12 cellular contexts compared by ENCODE assay signal in genomic region chr1:32224285-32224684, GRCh38. TPM values are rescaled to one million over a fixed set of nuclear protein-coding genes. Genes with fewer than 3 reads are reported as not detected.
A peak's percentile ranks its signal among the peaks of the same experiment; 100 is the strongest.
DNase-seq lines count a peak whose midpoint lies in the region; TF ChIP-seq lines count a peak whose summit lies in the region.
"Had no signal": no experiment of that assay in that cellular context is flagged by ENCODE, and none has a peak within 500 bp of the region (broad histone marks: within the 10 kb centered on the region; RNA-seq: fewer than 3 reads in every experiment).

No MANE protein-coding gene starts in this region.

- H3K79me2 ChIP-seq in Karpas-422 (ENCODE audit: low read length): peaks cover 35% of the 10 kb centered on the region

- H3K27ac Mint-ChIP-seq in activated naive CD4-positive, alpha-beta T cell treated with anti-CD3 and anti-CD28 coated beads, Interleukin-2, amount 10 ng/mL, durations not matched to agents 7 days and 5 days: peak overlapping the region; percentile 16
- H3K27ac Mint-ChIP-seq in dendritic cell treated with granulocyte-macrophage colony-stimulating factor and Interleukin-4, amounts not matched to agents 40 ng/mL and 50 ng/mL, for 4 days: peak overlapping the region; percentile 10

- peaks cover 31 to 35% of the 10 kb centered on the region in 2 donors for H3K36me3 ChIP-seq in stomach smooth muscle (ENCODE audit: control insufficient read depth in 2 of 2, insufficient read depth in 2 of 2, low read length in 2 of 2)
- peaks cover 21% of the 10 kb centered on the region; the same call in 1 of the 2 replicates for H3K36me3 ChIP-seq in Karpas-422 (ENCODE audit: insufficient read depth, low read length)

- CTCF ChIA-PET in activated naive CD4-positive, alpha-beta T cell treated with anti-CD3 and anti-CD28 coated beads, Interleukin-2, amount 10 ng/mL, durations not matched to agents 7 days and 5 days (lab: Charles Lee): interaction anchor here (1.2 to 2.7 kb wide), 2 partner anchors 25 to 176 kb away, joined by 3 to 19 read pairs; no protein-coding TSS in a partner anchor
- CTCF ChIA-PET in GM10248 (lab: Yijun Ruan, JAX): interaction anchor here (0.8 to 1.4 kb wide), 4 partner anchors 9 to 26 kb away, joined by 3 to 4 read pairs (median 3); no protein-coding TSS in a partner anchor

- no peak overlapping the region for H2AFZ ChIP-seq in Karpas-422 (ENCODE audit: low read length)

- H3K4me2 ChIP-seq in Karpas-422 (ENCODE audit: low read depth, low read length, poor library complexity, severe bottlenecking): no peak overlapping the region

- H3K27me3 Mint-ChIP-seq in activated naive CD4-positive, alpha-beta T cell treated with anti-CD3 and anti-CD28 coated beads, Interleukin-2, amount 10 ng/mL, durations not matched to agents 7 days and 5 days: no peaks in the 10 kb centered on the region
- H3K27me3 Mint-ChIP-seq in dendritic cell treated with granulocyte-macrophage colony-stimulating factor and Interleukin-4, amounts not matched to agents 40 ng/mL and 50 ng/mL, for 4 days: no peaks in the 10 kb centered on the region

- TF ChIP-seq CTCF in GM10248 (IDR thresholded peaks at IDR 0.05; ENCODE audit: control extremely low read depth, extremely low read depth, low read depth, missing control alignments): no peak

- no peak for DNase-seq in activated naive CD4-positive, alpha-beta T cell treated with anti-CD3 and anti-CD28 coated beads, Interleukin-2, amount 10 ng/mL, durations not matched to agents 7 days and 5 days
- no peak for DNase-seq in activated naive CD4-positive, alpha-beta T cell treated with anti-CD3 and anti-CD28 coated beads, Interleukin-2, amount 50 U/mL, for 16 hours
- DNase-seq in GM10248 (ENCODE audit: extremely low spot score): no peak
- DNase-seq in Karpas-422: no peak
- DNase-seq: foreskin melanocyte, H7, left cardiac atrium, NCI-H524 treated with DMSO at 0.1 percent for 48 hours, psoas muscle had no signal

- H3K36me3 Mint-ChIP-seq in activated naive CD4-positive, alpha-beta T cell treated with anti-CD3 and anti-CD28 coated beads, Interleukin-2, amount 10 ng/mL, durations not matched to agents 7 days and 5 days: peaks cover 41% of the 10 kb centered on the region
- peaks cover 79% of the 10 kb centered on the region for H3K36me3 Mint-ChIP-seq in dendritic cell treated with granulocyte-macrophage colony-stimulating factor and Interleukin-4, amounts not matched to agents 40 ng/mL and 50 ng/mL, for 4 days (ENCODE audit: low read depth)

- no peak overlapping the region for H3K27ac ChIP-seq in stomach smooth muscle (ENCODE audit: low read length)
- no peak overlapping the region for H3K27ac ChIP-seq in Karpas-422 (ENCODE audit: low read length)
- H3K27ac ChIP-seq: psoas muscle had no signal

- intact Hi-C loops in dendritic cell treated with granulocyte-macrophage colony-stimulating factor and Interleukin-4, amounts not matched to agents 40 ng/mL and 50 ng/mL, for 4 days (cut with micrococcal nuclease): no loop called here

- H3K4me3 ChIP-seq in stomach smooth muscle (ENCODE audit: low read length in 2 of 2): no peak overlapping the region
- no peak overlapping the region for H3K4me3 ChIP-seq in Karpas-422 (ENCODE audit: low read length)

- no peaks in the 10 kb centered on the region for H3K9me3 Mint-ChIP-seq in activated naive CD4-positive, alpha-beta T cell treated with anti-CD3 and anti-CD28 coated beads, Interleukin-2, amount 10 ng/mL, durations not matched to agents 7 days and 5 days
- H3K9me3 Mint-ChIP-seq in dendritic cell treated with granulocyte-macrophage colony-stimulating factor and Interleukin-4, amounts not matched to agents 40 ng/mL and 50 ng/mL, for 4 days: no peaks in the 10 kb centered on the region

- peak overlapping the region; percentile 8 to 29 for H3K9ac ChIP-seq in stomach smooth muscle (ENCODE audit: low read length in 2 of 2)
- H3K9ac ChIP-seq in Karpas-422 (ENCODE audit: low read length): no peak overlapping the region

- H4K20me1 ChIP-seq in Karpas-422 (ENCODE audit: insufficient read depth, low read depth, low read length): no peaks in the 10 kb centered on the region

- peak overlapping the region; percentile 42 for H3K4me3 Mint-ChIP-seq in activated naive CD4-positive, alpha-beta T cell treated with anti-CD3 and anti-CD28 coated beads, Interleukin-2, amount 10 ng/mL, durations not matched to agents 7 days and 5 days
- no peak overlapping the region for H3K4me3 Mint-ChIP-seq in dendritic cell treated with granulocyte-macrophage colony-stimulating factor and Interleukin-4, amounts not matched to agents 40 ng/mL and 50 ng/mL, for 4 days

- H3K27me3 ChIP-seq in stomach smooth muscle (ENCODE audit: control insufficient read depth in 1 of 2, insufficient read depth in 2 of 2, low read length in 2 of 2) (no peaks in the 10 kb centered on the region), Karpas-422 (ENCODE audit: low read length) (no peaks in the 10 kb centered on the region)
- H3K27me3 ChIP-seq: vagina had no signal

- no peaks in the 10 kb centered on the region for H3K9me3 ChIP-seq in stomach smooth muscle (ENCODE audit: control insufficient read depth in 2 of 2, low read length in 2 of 2)
- H3K9me3 ChIP-seq in Karpas-422 (ENCODE audit: low read length): no peaks in the 10 kb centered on the region
- H3K9me3 ChIP-seq: psoas muscle, vagina had no signal

- H3K4me1 ChIP-seq in stomach smooth muscle (ENCODE audit: control insufficient read depth, insufficient read depth, low read length) (peaks cover 30% of the 10 kb centered on the region), Karpas-422 (ENCODE audit: low read length) (peaks cover 29% of the 10 kb centered on the region)

- POLR2A ChIA-PET in GM10248 (lab: Yijun Ruan, JAX): interaction anchor here (0.6 kb wide), 1 partner anchor 52 kb away, joined by 3 read pairs; no protein-coding TSS in a partner anchor

- peaks cover 55% of the 10 kb centered on the region for H3K4me1 Mint-ChIP-seq in activated naive CD4-positive, alpha-beta T cell treated with anti-CD3 and anti-CD28 coated beads, Interleukin-2, amount 10 ng/mL, durations not matched to agents 7 days and 5 days
- H3K4me1 Mint-ChIP-seq in dendritic cell treated with granulocyte-macrophage colony-stimulating factor and Interleukin-4, amounts not matched to agents 40 ng/mL and 50 ng/mL, for 4 days (ENCODE audit: low read depth): peaks cover 35% of the 10 kb centered on the region

- H3K9me2 ChIP-seq in Karpas-422 (replicated peaks; ENCODE audit: insufficient read depth, low read length): no peaks in the 10 kb centered on the region

RNA-seq across cellular contexts. Expression of gene EIF3I, which starts 2.1 kb away (rescaled TPM):
- 178 and 213 TPM in 2 replicates for total RNA-seq in Karpas-422 (2014; rRNA removed; shearing (Covaris generic); ENCODE audit: low replicate concordance)

RNA-seq across cellular contexts. Expression of gene TMEM234, which starts 2.1 kb away (rescaled TPM):
- 11.2 and 11.6 TPM in 2 replicates for total RNA-seq in Karpas-422 (2014; rRNA removed; shearing (Covaris generic); ENCODE audit: low replicate concordance)

RNA-seq across cellular contexts. Expression of gene DCDC2B, which starts 15.4 kb away (rescaled TPM):
- total RNA-seq in Karpas-422 (2014; rRNA removed; shearing (Covaris generic); ENCODE audit: low replicate concordance): not detected in 2 replicates
- total RNA-seq: H7, left cardiac atrium, psoas muscle, vagina had no signal

RNA-seq across cellular contexts. Expression of gene IQCC, which starts 18.8 kb away (rescaled TPM):
- 1.2 and 3.9 TPM in 2 replicates for total RNA-seq in Karpas-422 (2014; rRNA removed; shearing (Covaris generic); ENCODE audit: low replicate concordance)
- total RNA-seq: vagina had no signal

RNA-seq across cellular contexts. Expression of gene FAM167B, which starts 22.7 kb away (rescaled TPM):
- total RNA-seq in Karpas-422 (2014; rRNA removed; shearing (Covaris generic); ENCODE audit: low replicate concordance): 1.5 TPM in 1 of 2 replicates, not detected in the other
